ENCODE assay signal across 1 cellular context in genomic region chr12:118055144-118055557, GRCh38.
TF ChIP-seq lines count a peak whose summit lies in the region.

No MANE protein-coding gene starts in this region.

TF ChIP-seq in GM12878, 131 proteins besides CTCF, POLR2A, EP300 and RAD21 (continued from another document):
- no peak for TF ChIP-seq ZNF592 (IDR thresholded peaks at IDR 0.05)
- TF ChIP-seq MAX (IDR thresholded peaks at IDR 0.05; ENCODE audit: low read depth, low read length), result no peak
- no peak; a peak in 1 of 4 replicates for TF ChIP-seq IKZF2 (IDR thresholded peaks at IDR 0.05)
- no peak for TF ChIP-seq POLR2AphosphoS5 (IDR thresholded peaks at IDR 0.05; ENCODE audit: low read length)
- TF ChIP-seq SKIL (IDR thresholded peaks at IDR 0.05; ENCODE audit: low read depth, poor library complexity, severe bottlenecking), result no peak
- no peak for TF ChIP-seq SUPT20H (IDR thresholded peaks at IDR 0.05; ENCODE audit: borderline replicate concordance, control insufficient read depth, low read depth, low read length)
- no peak for TF ChIP-seq CHD2 (IDR thresholded peaks at IDR 0.05; ENCODE audit: borderline replicate concordance, low read depth, low read length)
- no peak for TF ChIP-seq NFXL1 (IDR thresholded peaks at IDR 0.05; ENCODE audit: borderline replicate concordance)
- TF ChIP-seq FOXM1 (IDR thresholded peaks at IDR 0.05; ENCODE audit: low read depth, low read length), result peak; percentile 43; the same call in 1 of the 2 replicates
- no peak for TF ChIP-seq HSF1 (IDR thresholded peaks at IDR 0.05; ENCODE audit: low read depth, low read length)
- peak; percentile 90 for TF ChIP-seq ZBTB33 (IDR thresholded peaks at IDR 0.05)
- TF ChIP-seq POLR2AphosphoS2 (IDR thresholded peaks at IDR 0.05; ENCODE audit: low read depth, low read length), result no peak
- no peak for TF ChIP-seq SIN3A (IDR thresholded peaks at IDR 0.05; ENCODE audit: low read depth, low read length)
